8 cellular contexts compared by ENCODE assay signal in genomic region chr4:169604131-169604900, GRCh38. TPM values are rescaled to one million over a fixed set of nuclear protein-coding genes. Genes with fewer than 3 reads are reported as not detected.
DNase-seq lines count a peak whose midpoint lies in the region; ATAC-seq, FAIRE-seq and TF ChIP-seq lines count a peak whose summit lies in the region.
"Had no signal": no experiment of that assay in that cellular context is flagged by ENCODE, and none has a peak within 500 bp of the region (broad histone marks: within the 10 kb centered on the region; RNA-seq: fewer than 3 reads in every experiment).

No MANE protein-coding gene starts in this region.

- H3K4me2 ChIP-seq in keratinocyte (ENCODE audit: control insufficient read depth, extremely low read depth, insufficient read depth, low read depth, low read length): no peak overlapping the region

- peak overlapping the region; percentile 39 for H3K27ac ChIP-seq in keratinocyte (ENCODE audit: control insufficient read depth, insufficient read depth, low read length)
- H3K27ac ChIP-seq: SK-N-MC had no signal

- dilution Hi-C loops in keratinocyte (cut with MboI; ENCODE audit: extremely low pct_ligation_motif_present, low sequenced_read_pairs): no loop called here

- peaks cover 18% of the 10 kb centered on the region for H3K36me3 Mint-ChIP-seq in T-helper 1 cell treated with Interleukin-12 subunit alpha and Interleukin-12 subunit beta and Interleukin-4 antibody, amounts not matched to agents 30 μg/mL and 1 μg/mL, for 36 hours (ENCODE audit: low read depth)

- H3K9me1 ChIP-seq in keratinocyte (ENCODE audit: control insufficient read depth, extremely low read depth, insufficient read depth, low read length): no peaks in the 10 kb centered on the region

- peaks cover 16% of the 10 kb centered on the region for H3K79me2 ChIP-seq in keratinocyte (ENCODE audit: control insufficient read depth, insufficient read depth, low read length)

- no peaks in the 10 kb centered on the region for H3K9me3 Mint-ChIP-seq in T-helper 1 cell treated with Interleukin-12 subunit alpha and Interleukin-12 subunit beta and Interleukin-4 antibody, amounts not matched to agents 30 μg/mL and 1 μg/mL, for 36 hours

- H3K27me3 Mint-ChIP-seq in T-helper 1 cell treated with Interleukin-12 subunit alpha and Interleukin-12 subunit beta and Interleukin-4 antibody, amounts not matched to agents 30 μg/mL and 1 μg/mL, for 36 hours (ENCODE audit: low read depth): no peaks in the 10 kb centered on the region

- peaks cover 29% of the 10 kb centered on the region for H3K4me1 Mint-ChIP-seq in T-helper 1 cell treated with Interleukin-12 subunit alpha and Interleukin-12 subunit beta and Interleukin-4 antibody, amounts not matched to agents 30 μg/mL and 1 μg/mL, for 36 hours (ENCODE audit: low read depth)

- peak; percentile 91 for FAIRE-seq in keratinocyte (lab: Jason Lieb, UNC)

- no peak overlapping the region for H3K4me3 Mint-ChIP-seq in T-helper 1 cell treated with Interleukin-12 subunit alpha and Interleukin-12 subunit beta and Interleukin-4 antibody, amounts not matched to agents 30 μg/mL and 1 μg/mL, for 36 hours

- no peak overlapping the region for H2AFZ ChIP-seq in keratinocyte (ENCODE audit: control insufficient read depth, low read length)

- peaks cover 0 to 3% of the 10 kb centered on the region in 2 experiments for H3K36me3 ChIP-seq in keratinocyte (ENCODE audit: control insufficient read depth in 2 of 2, extremely low read depth in 1 of 2, insufficient read depth in 2 of 2, low read length in 2 of 2)

- H4K20me1 ChIP-seq in keratinocyte (ENCODE audit: control insufficient read depth, extremely low read depth, insufficient read depth, low read length): no peaks in the 10 kb centered on the region

- peaks cover 12% of the 10 kb centered on the region for H3K4me1 ChIP-seq in keratinocyte (ENCODE audit: control insufficient read depth, extremely low read depth, insufficient read depth, low read length)

- H3K9ac ChIP-seq in keratinocyte (ENCODE audit: control insufficient read depth, extremely low read depth, insufficient read depth, low read length): no peak overlapping the region

- H3K4me3 ChIP-seq in keratinocyte (ENCODE audit: control insufficient read depth in 2 of 3, extremely low read depth in 1 of 3, insufficient read depth in 2 of 3, low read depth in 1 of 3, low read length in 3 of 3): no peak overlapping the region
- H3K4me3 ChIP-seq: SK-N-MC had no signal

- TF ChIP-seq CTCF in keratinocyte (optimal IDR thresholded peaks at IDR 0.05 in 1 of 3, IDR thresholded peaks at IDR 0.05 in 1 of 3, conservative IDR thresholded peaks at IDR 0.05 in 1 of 3; ENCODE audit: extremely low read depth in 1 of 3, insufficient read depth in 2 of 3, low read length in 3 of 3): no peak

- no peaks in the 10 kb centered on the region for H3K27me3 ChIP-seq in keratinocyte (ENCODE audit: control insufficient read depth, extremely low read depth, insufficient read depth, low read length)

- no peaks in the 10 kb centered on the region for H3K9me3 ChIP-seq in keratinocyte (ENCODE audit: control insufficient read depth, low read depth, low read length)

- H3K27ac Mint-ChIP-seq in T-helper 1 cell treated with Interleukin-12 subunit alpha and Interleukin-12 subunit beta and Interleukin-4 antibody, amounts not matched to agents 30 μg/mL and 1 μg/mL, for 36 hours: peak overlapping the region; percentile 13

- ATAC-seq in GM18907 (IDR thresholded peaks at IDR 0.05; ENCODE audit: unreplicated experiment) (peak; percentile 87), HG02885 (IDR thresholded peaks at IDR 0.05; ENCODE audit: poor library complexity, unreplicated experiment) (peak; percentile 72)

- DNase-seq in keratinocyte (ENCODE audit: low read depth, low spot score) (no peak), NCI-H2171 treated with DMSO at 0.1 percent for 48 hours (lab: John Stamatoyannopoulos, UW) (no peak), C1 segment of cervical spinal cord (lab: John Stamatoyannopoulos, UW) (no peak)
- DNase-seq in stimulated activated CD8-positive, alpha-beta memory T cell treated with anti-CD3 and anti-CD28 coated beads, Interleukin-4, amount 100 ng/mL, for 48 hours: no peak

RNA-seq across cellular contexts. Expression of gene NEK1, which starts 8.1 kb away (rescaled TPM):
- polyA plus RNA-seq in keratinocyte: 3.8 to 7.8 TPM (median 5.0 TPM) in 3 replicates
- 10.3 TPM for polyA plus RNA-seq in keratinocyte (2011; ENCODE audit: low read depth)
- 3.9 and 6.7 TPM in 2 replicates for polyA plus RNA-seq in keratinocyte (2011; cell fraction: cytosol; rRNA removed)
- polyA plus RNA-seq in keratinocyte (2011; cell fraction: nucleus; rRNA removed): 6.9 and 9.4 TPM in 2 replicates
- polyA plus RNA-seq in keratinocyte (2012; ENCODE audit: low replicate concordance): 3.7 and 6.2 TPM in 2 replicates
- polyA minus RNA-seq in keratinocyte: 1.6 to 12.0 TPM (median 9.3 TPM) in 3 replicates
- 10.0 TPM for polyA minus RNA-seq in keratinocyte (2011; cell fraction: cytosol; rRNA and poly(A)+ RNA removed)
- 15.6 and 19.2 TPM in 2 replicates for polyA minus RNA-seq in keratinocyte (2011; cell fraction: nucleus; rRNA and poly(A)+ RNA removed)

RNA-seq across cellular contexts. Expression of gene CLCN3, which starts 16.1 kb away (rescaled TPM):
- 18.6 to 34.2 TPM (median 26.4 TPM) in 3 replicates for polyA plus RNA-seq in keratinocyte
- 87.8 TPM for polyA plus RNA-seq in keratinocyte (2011; ENCODE audit: low read depth)
- 8.4 and 16.7 TPM in 2 replicates for polyA plus RNA-seq in keratinocyte (2011; cell fraction: cytosol; rRNA removed)
- polyA plus RNA-seq in keratinocyte (2011; cell fraction: nucleus; rRNA removed): 21.2 and 35.7 TPM in 2 replicates
- polyA plus RNA-seq in keratinocyte (2012; ENCODE audit: low replicate concordance): 18.6 and 19.5 TPM in 2 replicates
- polyA minus RNA-seq in keratinocyte: 10.0 to 47.9 TPM (median 39.6 TPM) in 3 replicates
- 18.8 TPM for polyA minus RNA-seq in keratinocyte (2011; cell fraction: cytosol; rRNA and poly(A)+ RNA removed)
- polyA minus RNA-seq in keratinocyte (2011; cell fraction: nucleus; rRNA and poly(A)+ RNA removed): 34.8 and 66.4 TPM in 2 replicates
